Comparison of ENCODE assay signal across 8 cellular contexts in the genomic region with DNA sequence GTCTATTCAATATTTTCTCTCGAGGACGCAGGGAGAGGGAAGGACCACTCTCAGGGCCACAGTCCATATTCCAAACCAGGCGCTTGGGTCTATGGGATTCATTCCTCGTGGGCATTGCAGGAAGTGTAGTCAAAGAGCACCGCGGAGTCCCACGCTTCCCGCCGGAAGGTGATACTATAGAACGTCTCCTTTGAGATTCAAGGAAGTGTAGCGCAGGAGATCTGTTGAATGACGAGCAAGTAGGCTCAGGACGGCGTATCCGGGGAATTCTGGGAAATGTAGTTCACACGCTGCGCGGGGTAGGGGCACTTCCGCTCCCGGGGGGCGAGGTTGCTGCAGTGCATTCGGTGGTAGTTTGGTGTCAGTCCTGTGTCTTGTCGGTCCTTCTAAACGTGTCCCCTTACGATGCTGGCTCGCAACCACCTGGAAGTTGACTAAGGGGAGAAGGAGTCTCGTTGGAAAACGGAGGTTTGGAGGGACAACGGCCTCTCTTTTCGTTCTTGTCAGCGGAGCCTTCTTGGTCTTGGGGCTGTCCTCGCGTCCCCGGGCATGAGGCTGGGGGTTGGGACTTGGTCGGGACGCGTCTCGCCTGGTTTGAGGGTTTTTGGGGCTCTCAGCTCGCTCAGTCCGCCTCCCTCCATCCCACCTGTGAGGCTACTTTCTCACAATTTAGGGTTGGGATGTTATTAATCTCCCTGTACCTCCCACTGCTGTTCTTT. TPM values are rescaled to one million over a fixed set of nuclear protein-coding genes. Genes with fewer than 3 reads are reported as not detected.
DNase-seq lines count a peak whose midpoint lies in the region; ATAC-seq, FAIRE-seq and TF ChIP-seq lines count a peak whose summit lies in the region.

ZNF284 (plus strand) TSS at position 336 of the 719 bp plus-strand sequence. CDS start 4,231 bp downstream, outside the sequence.

- CTCF ChIA-PET in H1 (lab: Charles Lee; ENCODE audit: partially characterized antibody) = no interaction called here

- TF ChIP-seq RAD21 in H1 (IDR thresholded peaks at IDR 0.05 in 1 of 2, conservative IDR thresholded peaks at IDR 0.05 in 1 of 2; ENCODE audit: low read depth in 2 of 2, low read length in 2 of 2) = no peak; a peak in 1 of 4 replicates

- no peak for TF ChIP-seq CTCF in H1 (IDR thresholded peaks at IDR 0.05; ENCODE audit: control extremely low read depth in 1 of 3, insufficient read depth in 1 of 3, low read depth in 1 of 3, low read length in 3 of 3)

- H2AFZ ChIP-seq in H1 (ENCODE audit: low read length) (peak within 1 kb of the TSS; percentile 99), mesenchymal stem cell (ENCODE audit: low read depth, low read length) (peak within 1 kb of the TSS; percentile 72)

- 0 out of 2 replicates have a peak within 1 kb of the TSS, but pooled peaks have one; percentile 29 for H2BK12ac ChIP-seq in H1 (ENCODE audit: low read depth, low read length)
- no peak within 1 kb of the TSS for H2BK12ac ChIP-seq in mesenchymal stem cell (ENCODE audit: low read length in 2 of 2)

- H3K27ac ChIP-seq in H1 (ENCODE audit: low read depth, low read length) (no peak within 1 kb of the TSS; the same call in 1 of the 2 replicates), mesenchymal stem cell (ENCODE audit: low read length, poor library complexity, severe bottlenecking) (no peak within 1 kb of the TSS)

- H3K4me2 ChIP-seq in H1 (ENCODE audit: insufficient read depth in 1 of 2, low read depth in 2 of 2, low read length in 2 of 2) (peak within 1 kb of the TSS; percentile 83 to 88), mesenchymal stem cell (ENCODE audit: low read length, poor library complexity, severe bottlenecking) (peak within 1 kb of the TSS; percentile 77)

- POLR2A ChIA-PET in H1 (lab: Charles Lee; ENCODE audit: partially characterized antibody) = interaction anchor here (1.4 kb wide), 1 partner anchor 40 kb away, joined by 5 read pairs; no protein-coding TSS in a partner anchor

- no peak within 1 kb of the TSS; the same call in 1 of the 2 replicates for H3K18ac ChIP-seq in H1 (ENCODE audit: extremely low read depth, low read length)
- peak within 1 kb of the TSS; percentile 61 to 67 for H3K18ac ChIP-seq in mesenchymal stem cell (ENCODE audit: low read depth in 1 of 2, low read length in 2 of 2)

- peak within 1 kb of the TSS; percentile 23 for H4K5ac ChIP-seq in H1 (ENCODE audit: insufficient read length, low read depth, low read length)

- H3K79me1 ChIP-seq in H1 (ENCODE audit: low read depth, low read length) = no peaks in the 10 kb centered on the region
- H3K79me1 ChIP-seq in mesenchymal stem cell (replicated peaks; ENCODE audit: low read length, poor library complexity, severe bottlenecking) = peaks cover 16% of the 10 kb centered on the region

- WGBS in H1 (ENCODE audit: extremely low coverage in 1 of 2, insufficient coverage in 1 of 2, insufficient read length in 1 of 2, insufficient replicate concordance in 2 of 2, low coverage in 1 of 2, low lambda C conversion rate in 2 of 2, missing lambda C conversion rate in 1 of 2), 2 experiments = 3% methylated on average over 34 of the region's 40 CpGs; no CpG with 5 or more reads in 1 of the 2 experiments
- 2% methylated on average over 33 of the region's 40 CpGs for WGBS in mesenchymal stem cell

- peak; percentile 81 for FAIRE-seq in H1 (lab: Jason Lieb, UNC)

- H2BK15ac ChIP-seq in H1 (ENCODE audit: low read length) (no peak within 1 kb of the TSS), mesenchymal stem cell (ENCODE audit: low read depth, poor library complexity, severe bottlenecking) (peak within 1 kb of the TSS; percentile 41)

- H3K14ac ChIP-seq in H1 (ENCODE audit: insufficient read length) (no peak within 1 kb of the TSS), mesenchymal stem cell (ENCODE audit: low read length in 2 of 2) (peak within 1 kb of the TSS in 1 of 2 experiments; percentile 5)

- peak within 1 kb of the TSS; percentile 52; the same call in 1 of the 2 replicates for H2BK5ac ChIP-seq in H1 (ENCODE audit: low read depth, low read length)
- no peak within 1 kb of the TSS for H2BK5ac ChIP-seq in mesenchymal stem cell (ENCODE audit: low read depth, low read length, poor library complexity, severe bottlenecking)

- DNase-seq in Ammon's horn (ENCODE audit: low spot score) (peak; percentile 96), NCI-H82 (lab: John Stamatoyannopoulos, UW) (peak; percentile 96), H1 (ENCODE audit: low read depth in 1 of 2, low spot score in 2 of 2) (peak; percentile 69 to 86), mesenchymal stem cell (peak; percentile 94)
- DNase-seq in activated CD8-positive, alpha-beta memory T cell treated with anti-CD3 and anti-CD28 coated beads for 48 hours (ENCODE audit: low read depth in 2 of 3, low spot score in 2 of 3) = peak in 2 of 3 experiments; percentile 56 to 57
- peak; percentile 70 for DNase-seq in stimulated activated CD8-positive, alpha-beta memory T cell treated with anti-CD3 and anti-CD28 coated beads, Interleukin-12 subunit alpha, Interleukin-12 subunit beta, amount 100 ng/mL, for 1 hour (ENCODE audit: low read depth)

- no peaks in the 10 kb centered on the region for H4K20me1 ChIP-seq in H1 (replicated peaks in 1 of 2; ENCODE audit: control insufficient read depth in 1 of 2, insufficient read depth in 2 of 2, low read length in 2 of 2)

- TF ChIP-seq POLR2A in GM19193 (IDR thresholded peaks at IDR 0.05; ENCODE audit: extremely low read depth, insufficient read depth, insufficient read length) (peak; percentile 59), H1 (IDR thresholded peaks at IDR 0.05; ENCODE audit: control extremely low read depth in 1 of 2, low read depth in 2 of 2, low read length in 2 of 2) (peak in 1 of 2 experiments; percentile 23; a peak in 1 of 3 replicates)

- H3K4ac ChIP-seq in H1 (replicated peaks; ENCODE audit: insufficient read length, low read depth, low read length) (no peak within 1 kb of the TSS), mesenchymal stem cell (ENCODE audit: low read depth in 1 of 2, low read length in 2 of 2) (peak within 1 kb of the TSS; percentile 3 to 28)

- H3K23ac ChIP-seq in H1 (ENCODE audit: insufficient read length) (no peak within 1 kb of the TSS), mesenchymal stem cell (ENCODE audit: low read length in 2 of 2) (no peak within 1 kb of the TSS)

- no peak for TF ChIP-seq EP300 in H1 (IDR thresholded peaks at IDR 0.05; ENCODE audit: borderline replicate concordance in 1 of 2, low read depth in 2 of 2, low read length in 2 of 2)

- no peak within 1 kb of the TSS for H2BK120ac ChIP-seq in H1 (replicated peaks; ENCODE audit: low read depth, low read length)
- no peak within 1 kb of the TSS for H2BK120ac ChIP-seq in mesenchymal stem cell (ENCODE audit: low read depth, low read length)

- peaks cover 0 to 5% (median 2%) of the 10 kb centered on the region in 4 experiments; a peak in 3 of 7 replicates for H3K27me3 ChIP-seq in H1 (replicated peaks in 1 of 4; ENCODE audit: control insufficient read depth in 3 of 4, extremely low read depth in 1 of 4, insufficient read depth in 3 of 4, low read length in 3 of 4)
- no peaks in the 10 kb centered on the region for H3K27me3 ChIP-seq in mesenchymal stem cell (ENCODE audit: control insufficient read depth in 1 of 2, insufficient read depth in 1 of 2, low read length in 2 of 2)

- H2AK5ac ChIP-seq in H1 (ENCODE audit: low read depth, low read length) (no peak within 1 kb of the TSS; the same call in 1 of the 2 replicates), mesenchymal stem cell (ENCODE audit: low read length, severe bottlenecking) (no peak within 1 kb of the TSS)

- peaks cover 7 to 8% of the 10 kb centered on the region in 2 experiments for H3K9me3 ChIP-seq in H1 (ENCODE audit: insufficient read depth in 2 of 2, low read depth in 1 of 2, low read length in 1 of 2)
- peaks cover 17% of the 10 kb centered on the region for H3K9me3 ChIP-seq in mesenchymal stem cell (ENCODE audit: control insufficient read depth, low read length)

- peaks cover 9% of the 10 kb centered on the region for H3K23me2 ChIP-seq in H1 (ENCODE audit: low read depth, low read length)

- H4K91ac ChIP-seq in H1 (replicated peaks; ENCODE audit: insufficient read length, low read length) = peak within 1 kb of the TSS; percentile 41
- H4K91ac ChIP-seq in mesenchymal stem cell (ENCODE audit: low read length) = no peak within 1 kb of the TSS

- H2BK20ac ChIP-seq in H1 (ENCODE audit: low read length) = no peak within 1 kb of the TSS

- peak; percentile 94 for ATAC-seq in HG03460 (IDR thresholded peaks at IDR 0.05; ENCODE audit: unreplicated experiment)

- H3K4me1 ChIP-seq in H1 (replicated peaks in 1 of 4; ENCODE audit: control insufficient read depth in 3 of 4, insufficient read depth in 4 of 4, low read length in 3 of 4) (peaks cover 0 to 1% (median 0%) of the 10 kb centered on the region in 4 experiments; a peak in 2 of 7 replicates), mesenchymal stem cell (ENCODE audit: control insufficient read depth, insufficient read depth, low read depth, low read length) (peaks cover 3% of the 10 kb centered on the region)

- no peaks in the 10 kb centered on the region; a peak in 1 of 4 replicates for H3K79me2 ChIP-seq in H1 (ENCODE audit: control insufficient read depth in 1 of 2, insufficient read depth in 2 of 2, low read length in 2 of 2)

- H3K4me3 ChIP-seq in H1 (ENCODE audit: extremely low read depth in 1 of 4, insufficient read depth in 2 of 4, low read depth in 3 of 4, low read length in 4 of 4) (peak within 1 kb of the TSS; percentile 74 to 94 (median 87)), mesenchymal stem cell (ENCODE audit: insufficient read depth in 1 of 2, low read depth in 1 of 2, low read length in 2 of 2) (peak within 1 kb of the TSS; percentile 69 to 99)

- H3K9ac ChIP-seq in H1 (replicated peaks in 1 of 4; ENCODE audit: extremely low read depth in 1 of 4, low read depth in 3 of 4, low read length in 3 of 4) = peak within 1 kb of the TSS in 3 of 4 experiments; percentile 40 to 69 (median 42); a peak in 5 of 7 replicates
- H3K9ac ChIP-seq in mesenchymal stem cell (ENCODE audit: low read length) = peak within 1 kb of the TSS; percentile 88

- H3K56ac ChIP-seq in H1 (replicated peaks; ENCODE audit: insufficient read length, low read depth, low read length) = no peak within 1 kb of the TSS

- H3K36me3 ChIP-seq in H1 (ENCODE audit: control insufficient read depth in 2 of 4, insufficient read depth in 4 of 4, low read length in 3 of 4) = peaks cover 0 to 7% (median 2%) of the 10 kb centered on the region in 4 experiments; a peak in 4 of 8 replicates
- H3K36me3 ChIP-seq in mesenchymal stem cell (ENCODE audit: control insufficient read depth in 1 of 2, insufficient read depth in 2 of 2, low read depth in 1 of 2, low read length in 2 of 2) = peaks cover 4 to 14% of the 10 kb centered on the region in 2 experiments

- H4K8ac ChIP-seq in H1 (ENCODE audit: extremely low read depth, insufficient read depth, low read length) (no peak within 1 kb of the TSS), mesenchymal stem cell (ENCODE audit: low read length) (peak within 1 kb of the TSS; percentile 92)

RNA-seq across cellular contexts. Expression of gene ZNF284, which starts in this region (rescaled TPM):
- 3.4 and 3.5 TPM in 2 replicates for total RNA-seq in H1 (2021; fragmentation: NEBNext Ultra II Directional; extraction: Animal tissue kit (Norgen Biotek cat#: 25700))
- polyA plus RNA-seq in H1 (2011; rRNA removed) = 0.77 and 1.1 TPM in 2 replicates
- polyA plus RNA-seq in H1 (2011; cell fraction: cytosol; rRNA removed) = 1.1 TPM
- polyA plus RNA-seq in H1 (2011; cell fraction: nucleus; rRNA removed) = 0.68 TPM
- 0.94 to 1.1 TPM (median 0.98 TPM) in 4 replicates for polyA plus RNA-seq in H1 (2012, experiment 1 of 2)
- 0.20 TPM for polyA plus RNA-seq in H1 (2012, experiment 2 of 2)
- 1.8 TPM for polyA plus RNA-seq in H1 (2013, experiment 1 of 2)
- 1.7 TPM for polyA plus RNA-seq in H1 (2013, experiment 2 of 2)
- polyA minus RNA-seq in H1 (2011; rRNA and poly(A)+ RNA removed) = 2.7 and 3.5 TPM in 2 replicates
- polyA minus RNA-seq in H1 (2011; cell fraction: cytosol; rRNA and poly(A)+ RNA removed) = 2.3 TPM
- 1.00 TPM for polyA minus RNA-seq in H1 (2011; cell fraction: nucleus; rRNA and poly(A)+ RNA removed)
- polyA plus RNA-seq in mesenchymal stem cell (2013, experiment 1 of 2) = 1.5 TPM
- polyA plus RNA-seq in mesenchymal stem cell (2013, experiment 2 of 2) = 1.3 TPM
